ENCODE assay signal across 11 cellular contexts in the genomic region with DNA sequence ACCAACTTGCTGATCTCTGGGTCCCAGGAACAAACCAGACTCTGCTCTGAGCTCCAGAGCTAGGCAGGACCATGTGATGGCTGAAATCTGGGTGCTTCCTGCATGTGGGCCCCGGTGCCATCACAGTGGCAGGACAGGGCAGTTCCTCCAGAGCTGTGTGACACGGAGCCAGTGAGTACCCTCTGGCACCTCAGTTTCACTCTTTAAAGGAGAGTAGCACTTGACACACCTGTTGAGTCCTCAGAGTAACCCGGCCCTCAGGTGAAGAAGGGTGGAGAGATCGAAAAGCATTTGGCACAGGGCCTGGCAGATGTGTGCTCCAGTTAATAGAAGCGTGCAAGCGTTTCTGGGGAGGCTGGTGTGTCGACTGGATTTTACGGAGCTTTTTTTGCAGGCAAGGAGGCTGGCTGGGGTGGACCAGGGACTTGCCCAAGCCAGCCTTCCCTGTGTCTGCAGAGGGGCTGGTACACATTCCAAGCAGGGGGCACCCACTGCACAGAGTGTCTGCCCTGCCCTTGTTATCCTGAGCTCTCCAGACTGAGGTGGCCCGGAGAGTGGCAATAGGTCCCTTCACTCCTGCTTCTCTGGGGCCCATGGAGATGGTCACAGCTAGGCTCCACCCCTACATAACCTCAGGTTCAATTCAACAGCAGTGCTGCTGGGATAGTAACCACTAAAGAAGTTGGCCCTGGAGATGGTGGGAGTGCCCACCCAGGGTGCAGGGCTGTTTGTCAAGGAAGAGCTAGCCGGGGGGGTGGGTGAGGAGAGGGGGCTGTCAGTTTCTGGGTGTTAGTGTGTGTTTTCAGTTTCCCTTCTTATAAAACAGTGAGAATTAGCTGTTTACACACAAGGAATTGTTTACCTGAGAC. TPM values are rescaled to one million over a fixed set of nuclear protein-coding genes. Genes with fewer than 3 reads are reported as not detected.
DNase-seq lines count a peak whose midpoint lies in the region; ATAC-seq and TF ChIP-seq lines count a peak whose summit lies in the region.
"Had no signal": no experiment of that assay in that cellular context is flagged by ENCODE, and none has a peak within 500 bp of the region (broad histone marks: within the 10 kb centered on the region; RNA-seq: fewer than 3 reads in every experiment).

No MANE protein-coding gene starts in this region.

- no peak overlapping the region for H4K5ac ChIP-seq in H9 (ENCODE audit: insufficient read length, low read depth, low read length)

- no peak overlapping the region for H2BK12ac ChIP-seq in H9 (ENCODE audit: insufficient read length, low read depth, low read length)

- WGBS in H9 (ENCODE audit: extremely low coverage, insufficient read length, low lambda C conversion rate): no CpG with 5 or more reads among the region's 10 CpGs

- H3K36me3 ChIP-seq in BLaER1 treated with 17β-estradiol and CSF1 and Interleukin-3, amounts not matched to agents 10 nM and 100 nM: peaks cover 79 to 95% (median 90%) of the 10 kb centered on the region in 11 experiments

- no peak for DNase-seq in H9
- DNase-seq in left colon: peak in 1 of 2 donors; percentile 50
- DNase-seq in dorsolateral prefrontal cortex: no peak
- DNase-seq in NCI-H526 treated with DMSO at 0.1 percent for 48 hours (lab: John Stamatoyannopoulos, UW): no peak
- DNase-seq: foreskin keratinocyte, PC-3 had no signal

- H3K27me3 ChIP-seq in BLaER1 treated with 17β-estradiol and CSF1 and Interleukin-3, amounts not matched to agents 10 nM and 100 nM: no peaks in the 10 kb centered on the region
- H3K27me3 ChIP-seq in H9 (ENCODE audit: insufficient read depth, low read length) (no peaks in the 10 kb centered on the region), dorsolateral prefrontal cortex (no peaks in the 10 kb centered on the region)
- H3K27me3 ChIP-seq: foreskin keratinocyte had no signal

- no peak overlapping the region for H2AK5ac ChIP-seq in H9 (ENCODE audit: insufficient read length, low read length)

- H3K4me3 ChIP-seq in BLaER1 treated with 17β-estradiol and CSF1 and Interleukin-3, amounts not matched to agents 10 nM and 100 nM: peak overlapping the region in 8 of 10 experiments; percentile 6 to 51 (median 34); a peak in 12 of 20 replicates
- H3K4me3 ChIP-seq in dorsolateral prefrontal cortex: no peak overlapping the region

- no peaks in the 10 kb centered on the region for H3K9me3 ChIP-seq in BLaER1 treated with 17β-estradiol and CSF1 and Interleukin-3, amounts not matched to agents 10 nM and 100 nM (replicated peaks in 1 of 11)
- H3K9me3 ChIP-seq in H9 (ENCODE audit: control insufficient read depth, low read depth, low read length): no peaks in the 10 kb centered on the region

- no peak overlapping the region for H3K23ac ChIP-seq in H9 (ENCODE audit: insufficient read length, low read depth, low read length)

- no peak for TF ChIP-seq CTCF in H9 (conservative IDR thresholded peaks at IDR 0.05)
- TF ChIP-seq CTCF in VCaP (conservative IDR thresholded peaks at IDR 0.05): no peak
- TF ChIP-seq CTCF in dorsolateral prefrontal cortex (IDR thresholded peaks at IDR 0.05 in 54 of 56, conservative IDR thresholded peaks at IDR 0.05 in 2 of 56; ENCODE audit: low read depth in 1 of 56, partially characterized antibody in 56 of 56): no peak

- no peak overlapping the region for H2BK20ac ChIP-seq in H9 (ENCODE audit: low read depth, low read length, poor library complexity, severe bottlenecking)

- ATAC-seq in left colon (peak; percentile 47), HG03108 (IDR thresholded peaks at IDR 0.05; ENCODE audit: unreplicated experiment) (no peak), HG02759 (IDR thresholded peaks at IDR 0.05; ENCODE audit: unreplicated experiment) (no peak)
- ATAC-seq: foreskin keratinocyte, PC-3 had no signal

- no peak overlapping the region; a peak in 1 of 5 replicates for H3K4me3 Mint-ChIP-seq in H9

- H3K23me2 ChIP-seq in H9 (ENCODE audit: insufficient read length, low read depth, low read length, poor library complexity, severe bottlenecking): no peaks in the 10 kb centered on the region

- peaks cover 98 to 100% (median 100%) of the 10 kb centered on the region in 10 experiments for H3K4me1 ChIP-seq in BLaER1 treated with 17β-estradiol and CSF1 and Interleukin-3, amounts not matched to agents 10 nM and 100 nM
- H3K4me1 ChIP-seq in H9 (ENCODE audit: insufficient read depth, low read length): no peaks in the 10 kb centered on the region
- H3K4me1 ChIP-seq: foreskin keratinocyte had no signal

- no peak overlapping the region for H2BK15ac ChIP-seq in H9 (ENCODE audit: low read depth, low read length)

- intact Hi-C loops in left colon (cut with DNase I, micrococcal nuclease): no loop called here
- intact Hi-C loops in dorsolateral prefrontal cortex (cut with DNase I): no loop called here

- no peak overlapping the region for H3T11ph ChIP-seq in H9 (ENCODE audit: low read length)

- no peak overlapping the region for H3K56ac ChIP-seq in H9 (ENCODE audit: insufficient read length, low read depth, low read length)

- H2BK5ac ChIP-seq in H9 (ENCODE audit: insufficient read length, low read length): no peak overlapping the region

- no peak overlapping the region for H3K4ac ChIP-seq in H9 (ENCODE audit: low read depth, low read length)

- H3K36me3 Mint-ChIP-seq in H9 (ENCODE audit: insufficient read depth in 1 of 3, low read depth in 3 of 3): peaks cover 48 to 84% (median 73%) of the 10 kb centered on the region in 3 experiments

- no peak overlapping the region for H2BK120ac ChIP-seq in H9 (ENCODE audit: low read depth, low read length, poor library complexity, severe bottlenecking)

- H3K4me2 ChIP-seq in BLaER1 treated with 17β-estradiol and CSF1 and Interleukin-3, amounts not matched to agents 10 nM and 100 nM: peak overlapping the region; percentile 91 to 100 (median 98)
- no peak overlapping the region for H3K4me2 ChIP-seq in H9 (ENCODE audit: insufficient read depth, insufficient read length, low read length)

- no peak overlapping the region for H4K91ac ChIP-seq in H9 (ENCODE audit: insufficient read length, low read depth, low read length)

- H3K27ac Mint-ChIP-seq in H9: peak overlapping the region; percentile 79 to 96 (median 95); a peak in 4 of 7 replicates

- peaks cover 3% of the 10 kb centered on the region; the same call in 1 of the 2 replicates for H3K27me3 Mint-ChIP-seq in H9 (ENCODE audit: low read depth)

- peaks cover 18 to 26% of the 10 kb centered on the region in 2 experiments for H3K4me1 Mint-ChIP-seq in H9

- H3K18ac ChIP-seq in H9 (ENCODE audit: insufficient read length, low read depth, low read length): no peak overlapping the region

- H3K9ac ChIP-seq in BLaER1 treated with 17β-estradiol and CSF1 and Interleukin-3, amounts not matched to agents 10 nM and 100 nM: peak overlapping the region; percentile 41 to 100 (median 99); a peak in 21 of 22 replicates
- H3K9ac ChIP-seq in H9 (ENCODE audit: extremely low read depth, insufficient read length, low read length): no peak overlapping the region

- no peak overlapping the region for H4K8ac ChIP-seq in H9 (replicated peaks; ENCODE audit: insufficient read length, low read depth, low read length)

- H3K14ac ChIP-seq in H9 (ENCODE audit: insufficient read depth, low read length): no peak overlapping the region

- no peak overlapping the region for H2AFZ ChIP-seq in H9 (ENCODE audit: low read length)

- peaks cover 85 to 100% (median 90%) of the 10 kb centered on the region in 11 experiments for H4K20me1 ChIP-seq in BLaER1 treated with 17β-estradiol and CSF1 and Interleukin-3, amounts not matched to agents 10 nM and 100 nM
- H4K20me1 ChIP-seq in H9 (ENCODE audit: control insufficient read depth, insufficient read depth, insufficient read length): no peaks in the 10 kb centered on the region

- H3K79me1 ChIP-seq in H9 (ENCODE audit: insufficient read depth, low read depth, low read length, poor library complexity, severe bottlenecking): peaks cover 13% of the 10 kb centered on the region

- H3K27ac ChIP-seq in BLaER1 treated with 17β-estradiol and CSF1 and Interleukin-3, amounts not matched to agents 10 nM and 100 nM: peak overlapping the region in 10 of 11 experiments; percentile 22 to 99 (median 94); a peak in 19 of 22 replicates
- H3K27ac ChIP-seq in H9 (ENCODE audit: insufficient read length, low read depth, low read length) (no peak overlapping the region), VCaP (peak overlapping the region; percentile 99), dorsolateral prefrontal cortex (no peak overlapping the region)
- H3K27ac ChIP-seq: foreskin keratinocyte had no signal

- H3K79me2 ChIP-seq in H9 (ENCODE audit: insufficient read depth, low read length): peaks cover 6% of the 10 kb centered on the region; the same call in 1 of the 2 replicates

- H3K9me3 Mint-ChIP-seq in H9: no peaks in the 10 kb centered on the region; a peak in 1 of 5 replicates

RNA-seq across cellular contexts. Expression of a gene that starts 8.3 kb away (rescaled TPM):
- total RNA-seq in H9 (2021): 3,024 and 3,117 TPM in 2 replicates
- total RNA-seq in left colon: 1,000 to 10,000 TPM; 1,474 to 1,504 TPM
- 100 to 1,000 TPM; 344 to 718 (median 462) TPM for total RNA-seq in dorsolateral prefrontal cortex

RNA-seq across cellular contexts. Expression of a gene that starts 8.7 kb away (rescaled TPM):
- total RNA-seq in H9 (2021) (0.22 and 0.39 TPM in 2 replicates), left colon (10 to 100 TPM in 1 of 2 donors, 1 to 10 TPM in 1; 3.9 to 13.7 TPM), dorsolateral prefrontal cortex (under 1 TPM in 10 of 120 experiments, not detected in 110; 0.28 to 0.98 (median 0.50) TPM)
- total RNA-seq: osteocyte had no signal

RNA-seq across cellular contexts. Expression of a gene that starts 14.6 kb away (rescaled TPM):
- total RNA-seq in H9 (2021) (47.0 and 50.3 TPM in 2 replicates), left colon (10 to 100 TPM; 87.8 to 93.6 TPM), dorsolateral prefrontal cortex (100 to 1,000 TPM in 10 of 120 experiments, 10 to 100 TPM in 110; 36.8 to 145 (median 73.8) TPM)

RNA-seq across cellular contexts. Expression of a gene that starts 23.5 kb away (rescaled TPM):
- total RNA-seq in H9 (2021) (not detected in 2 replicates), left colon (not detected), dorsolateral prefrontal cortex (not detected)
- total RNA-seq: foreskin keratinocyte, osteocyte, PC-3 had no signal

RNA-seq across cellular contexts. Expression of a gene that starts 23.9 kb away (rescaled TPM):
- total RNA-seq in H9 (2021) (not detected in 2 replicates), left colon (not detected), dorsolateral prefrontal cortex (not detected)
- total RNA-seq: foreskin keratinocyte, osteocyte, PC-3 had no signal

Comparison
In these comparisons a context has a peak if more than half of its experiments do, and no peak if none do; other contexts are left out.
1. H3K27ac ChIP-seq: peak in BLaER1 treated with 17β-estradiol and CSF1 and Interleukin-3, amounts not matched to agents 10 nM and 100 nM (10 of 11) and VCaP (single experiment); none in H9 (single experiment) and dorsolateral prefrontal cortex (0 of 59).
2. H3K4me3 ChIP-seq: peak in BLaER1 treated with 17β-estradiol and CSF1 and Interleukin-3, amounts not matched to agents 10 nM and 100 nM (8 of 10); none in dorsolateral prefrontal cortex (0 of 59).